1 cellular context compared by ENCODE assay signal in the genomic region with DNA sequence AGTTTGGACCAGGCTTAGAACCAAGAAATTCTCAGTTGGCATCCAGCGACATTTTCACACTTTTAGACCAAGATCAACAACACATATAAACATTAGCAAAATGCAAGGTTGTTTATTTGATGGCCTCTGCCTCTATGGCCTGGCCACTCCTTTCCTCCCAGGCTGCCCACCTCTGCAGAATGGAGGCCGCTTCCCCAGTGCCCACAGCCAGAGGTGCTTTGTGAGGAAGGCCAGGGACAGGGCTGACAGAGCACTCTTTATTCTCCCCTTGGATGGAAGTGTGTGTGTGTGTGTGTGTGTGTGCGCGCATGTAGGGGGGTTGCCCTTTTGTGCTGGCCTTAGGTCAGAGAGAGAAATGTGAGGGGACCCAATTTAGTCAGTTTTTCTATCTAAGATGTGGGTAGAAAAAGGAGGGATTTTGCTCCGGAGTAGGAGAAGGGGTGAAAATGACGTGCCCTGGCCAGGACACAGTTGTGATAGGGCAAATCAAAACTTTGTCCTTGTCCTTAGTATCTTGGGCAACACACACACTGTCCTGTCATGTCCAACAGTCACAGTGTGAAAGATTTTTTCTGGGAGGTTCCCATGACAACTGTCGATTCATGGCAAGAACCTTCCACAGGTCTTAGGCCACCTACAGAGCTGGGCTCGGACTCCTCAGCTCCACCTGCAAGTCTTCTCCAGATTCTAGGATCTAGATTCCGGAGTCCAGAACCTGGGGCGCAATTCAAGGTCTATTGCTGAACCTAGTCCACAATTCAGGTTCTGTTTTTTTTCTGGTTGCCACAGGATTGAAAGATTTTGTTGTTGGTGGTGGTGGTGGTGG.
TF ChIP-seq lines count a peak whose summit lies in the region.

No MANE protein-coding gene starts in this region.

TF ChIP-seq in IMR-90, 13 proteins besides CTCF, POLR2A, EP300 and RAD21 (continued from another document):
- TF ChIP-seq, protein P1, sequence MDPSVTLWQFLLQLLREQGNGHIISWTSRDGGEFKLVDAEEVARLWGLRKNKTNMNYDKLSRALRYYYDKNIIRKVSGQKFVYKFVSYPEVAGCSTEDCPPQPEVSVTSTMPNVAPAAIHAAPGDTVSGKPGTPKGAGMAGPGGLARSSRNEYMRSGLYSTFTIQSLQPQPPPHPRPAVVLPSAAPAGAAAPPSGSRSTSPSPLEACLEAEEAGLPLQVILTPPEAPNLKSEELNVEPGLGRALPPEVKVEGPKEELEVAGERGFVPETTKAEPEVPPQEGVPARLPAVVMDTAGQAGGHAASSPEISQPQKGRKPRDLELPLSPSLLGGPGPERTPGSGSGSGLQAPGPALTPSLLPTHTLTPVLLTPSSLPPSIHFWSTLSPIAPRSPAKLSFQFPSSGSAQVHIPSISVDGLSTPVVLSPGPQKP (IDR thresholded peaks at IDR 0.05; ENCODE audit: borderline replicate concordance, low read depth, low read length): no peak
- TF ChIP-seq MXI1 (IDR thresholded peaks at IDR 0.05; ENCODE audit: borderline replicate concordance, low read depth, low read length): no peak
- TF ChIP-seq CHD1 (IDR thresholded peaks at IDR 0.05; ENCODE audit: low read depth, low read length): no peak
- no peak for TF ChIP-seq FOS (IDR thresholded peaks at IDR 0.05; ENCODE audit: low read depth, low read length)
- TF ChIP-seq SMC3 (IDR thresholded peaks at IDR 0.05; ENCODE audit: low read depth, low read length): no peak
- TF ChIP-seq BHLHE40 (IDR thresholded peaks at IDR 0.05; ENCODE audit: low read depth, low read length): no peak
- TF ChIP-seq NFE2L2 (IDR thresholded peaks at IDR 0.05; ENCODE audit: low read depth, low read length): no peak
- TF ChIP-seq RFX5 (IDR thresholded peaks at IDR 0.05; ENCODE audit: low read depth, low read length): no peak
- no peak for TF ChIP-seq MAFK (IDR thresholded peaks at IDR 0.05; ENCODE audit: low read depth, low read length)
- TF ChIP-seq CEBPB (IDR thresholded peaks at IDR 0.05; ENCODE audit: low read depth, low read length): no peak
